8 cellular contexts compared by ENCODE assay signal in genomic region chr2:182666674-182667320, GRCh38. TPM values are rescaled to one million over a fixed set of nuclear protein-coding genes. Genes with fewer than 3 reads are reported as not detected.
DNase-seq lines count a peak whose midpoint lies in the region; ATAC-seq and TF ChIP-seq lines count a peak whose summit lies in the region.

No MANE protein-coding gene starts in this region.

- H3K4me3 ChIP-seq in CD8-positive, alpha-beta T cell (ENCODE audit: low read depth, low read length) = no peak overlapping the region
- H3K4me3 ChIP-seq in dorsolateral prefrontal cortex (no peak overlapping the region), smooth muscle cell (no peak overlapping the region), uterus (no peak overlapping the region)

- no peak overlapping the region for H3K27ac ChIP-seq in CD8-positive, alpha-beta T cell (ENCODE audit: low read depth, low read length)
- H3K27ac ChIP-seq in dorsolateral prefrontal cortex (no peak overlapping the region), smooth muscle cell (ENCODE audit: low read depth) (no peak overlapping the region), uterus (no peak overlapping the region)

- peaks cover 2% of the 10 kb centered on the region for H3K27me3 Mint-ChIP-seq in CD8-positive, alpha-beta T cell (ENCODE audit: low read depth)

- CTCF ChIA-PET in CD8-positive, alpha-beta T cell (lab: Charles Lee) = interaction anchor here (0.6 to 2.8 kb wide), 12 partner anchors 9 to 317 kb away, joined by 3 to 22 read pairs (median 4); no protein-coding TSS in a partner anchor

- POLR2A ChIA-PET in CD8-positive, alpha-beta T cell (lab: Charles Lee) = no interaction called here

- H3K9me3 ChIP-seq in CD8-positive, alpha-beta T cell (ENCODE audit: low read length) = no peaks in the 10 kb centered on the region
- H3K9me3 ChIP-seq in smooth muscle cell (replicated peaks; ENCODE audit: low read depth) = no peaks in the 10 kb centered on the region
- no peaks in the 10 kb centered on the region for H3K9me3 ChIP-seq in uterus

- TF ChIP-seq POLR2A in uterus (IDR thresholded peaks at IDR 0.05) = no peak

- H3K4me1 ChIP-seq in CD8-positive, alpha-beta T cell (ENCODE audit: insufficient read depth, low read length) = no peaks in the 10 kb centered on the region
- H3K4me1 ChIP-seq in smooth muscle cell (ENCODE audit: low read depth) (no peaks in the 10 kb centered on the region), uterus (no peaks in the 10 kb centered on the region)

- no peaks in the 10 kb centered on the region for H3K36me3 Mint-ChIP-seq in CD8-positive, alpha-beta T cell

- no peak overlapping the region for H3K4me2 ChIP-seq in smooth muscle cell

- no peaks in the 10 kb centered on the region for H4K20me1 ChIP-seq in smooth muscle cell (ENCODE audit: low read depth)

- no peak overlapping the region for H3K4me3 Mint-ChIP-seq in CD8-positive, alpha-beta T cell

- no peaks in the 10 kb centered on the region for H3K9me3 Mint-ChIP-seq in CD8-positive, alpha-beta T cell

- intact Hi-C loops in CD8-positive, alpha-beta T cell (cut with DNase I, micrococcal nuclease) = loop anchor here (1.0 kb wide), 1 partner anchor 314 kb away; no protein-coding TSS in a partner anchor
- intact Hi-C loops in dorsolateral prefrontal cortex (cut with DNase I) (no loop called here), uterus (cut with DNase I; ENCODE audit: low total_unique reads) (no loop called here)

- no peaks in the 10 kb centered on the region for H3F3A ChIP-seq in smooth muscle cell (ENCODE audit: low read depth)

- peak in 1 of 7 experiments; percentile 12 for DNase-seq in CD8-positive, alpha-beta T cell
- DNase-seq in NCI-H460 (ENCODE audit: extremely low read depth, low read depth) = peak; percentile 25
- no peak for DNase-seq in dorsolateral prefrontal cortex
- DNase-seq in smooth muscle cell (lab: John Stamatoyannopoulos, UW; ENCODE audit: unreplicated experiment) = no peak
- DNase-seq in HuH-7.5 (ENCODE audit: low spot score) = no peak
- DNase-seq in uterus = no peak

- TF ChIP-seq CTCF in CD8-positive, alpha-beta T cell (IDR thresholded peaks at IDR 0.05) = peak; percentile 61
- TF ChIP-seq CTCF in dorsolateral prefrontal cortex (IDR thresholded peaks at IDR 0.05 in 54 of 56, conservative IDR thresholded peaks at IDR 0.05 in 2 of 56; ENCODE audit: low read depth in 1 of 56, partially characterized antibody in 56 of 56) = peak in 52 of 56 donors; percentile 19 to 53 (median 39)
- TF ChIP-seq CTCF in smooth muscle cell (IDR thresholded peaks at IDR 0.05; ENCODE audit: borderline replicate concordance, insufficient read depth, poor library complexity, severe bottlenecking) = peak; percentile 52
- peak in 2 of 4 experiments; percentile 18 to 31 for TF ChIP-seq CTCF in uterus (IDR thresholded peaks at IDR 0.05)

- H3K79me2 ChIP-seq in smooth muscle cell (ENCODE audit: low read depth) = no peaks in the 10 kb centered on the region

- no peaks in the 10 kb centered on the region for H3K27me3 ChIP-seq in CD8-positive, alpha-beta T cell (ENCODE audit: insufficient read depth, low read length)
- no peaks in the 10 kb centered on the region for H3K27me3 ChIP-seq in dorsolateral prefrontal cortex
- H3K27me3 ChIP-seq in smooth muscle cell (ENCODE audit: low read depth) = no peaks in the 10 kb centered on the region
- no peaks in the 10 kb centered on the region for H3K27me3 ChIP-seq in uterus

- H3K27ac Mint-ChIP-seq in CD8-positive, alpha-beta T cell = no peak overlapping the region

- H3K4me1 Mint-ChIP-seq in CD8-positive, alpha-beta T cell (ENCODE audit: low read depth) = no peaks in the 10 kb centered on the region

- peak; percentile 51 for ATAC-seq in CD8-positive, alpha-beta T cell
- ATAC-seq in GM18502 (IDR thresholded peaks at IDR 0.05; ENCODE audit: poor library complexity, unreplicated experiment) (peak; percentile 90), HG02759 (IDR thresholded peaks at IDR 0.05; ENCODE audit: unreplicated experiment) (peak; percentile 85)

- WGBS in smooth muscle cell (ENCODE audit: low lambda C conversion rate) = 65% methylated on average over 1 of the region's 1 CpG

- no peak overlapping the region for H3K9ac ChIP-seq in smooth muscle cell (ENCODE audit: low read depth)

- H3K36me3 ChIP-seq in CD8-positive, alpha-beta T cell (ENCODE audit: insufficient read depth, low read length) = no peaks in the 10 kb centered on the region
- H3K36me3 ChIP-seq in smooth muscle cell (ENCODE audit: low read depth) (no peaks in the 10 kb centered on the region), uterus (no peaks in the 10 kb centered on the region)

- no peak overlapping the region for H2AFZ ChIP-seq in smooth muscle cell (ENCODE audit: low read depth)

RNA-seq across cellular contexts. Expression of gene DNAJC10, which starts 49.3 kb away (rescaled TPM):
- 10 to 100 TPM; 27.5 to 27.9 TPM for total RNA-seq in CD8-positive, alpha-beta T cell
- 168 and 193 TPM in 2 replicates for total RNA-seq in NCI-H460 (2014; rRNA removed; shearing (Covaris generic))
- polyA plus RNA-seq in NCI-H460 (2014; cell fraction: nucleus; rRNA removed) = 88.3 and 127 TPM in 2 replicates
- total RNA-seq in dorsolateral prefrontal cortex (10 to 100 TPM; 27.0 to 94.1 (median 66.9) TPM), smooth muscle cell (93.0 and 135 TPM in 2 replicates), uterus (100 to 1,000 TPM in 1 of 4 donors, 10 to 100 TPM in 3; 23.1 to 154 (median 70.3) TPM)
- polyA plus RNA-seq in smooth muscle cell = 61.2 and 77.4 TPM in 2 replicates

Comparison
In these comparisons a context has a peak if more than half of its experiments do, and no peak if none do; other contexts are left out.
1. intact Hi-C loops: an anchor here in CD8-positive, alpha-beta T cell (1.0 kb wide); none called in dorsolateral prefrontal cortex and uterus.